ENCODE assay signal across 1 cellular context in the genomic region with DNA sequence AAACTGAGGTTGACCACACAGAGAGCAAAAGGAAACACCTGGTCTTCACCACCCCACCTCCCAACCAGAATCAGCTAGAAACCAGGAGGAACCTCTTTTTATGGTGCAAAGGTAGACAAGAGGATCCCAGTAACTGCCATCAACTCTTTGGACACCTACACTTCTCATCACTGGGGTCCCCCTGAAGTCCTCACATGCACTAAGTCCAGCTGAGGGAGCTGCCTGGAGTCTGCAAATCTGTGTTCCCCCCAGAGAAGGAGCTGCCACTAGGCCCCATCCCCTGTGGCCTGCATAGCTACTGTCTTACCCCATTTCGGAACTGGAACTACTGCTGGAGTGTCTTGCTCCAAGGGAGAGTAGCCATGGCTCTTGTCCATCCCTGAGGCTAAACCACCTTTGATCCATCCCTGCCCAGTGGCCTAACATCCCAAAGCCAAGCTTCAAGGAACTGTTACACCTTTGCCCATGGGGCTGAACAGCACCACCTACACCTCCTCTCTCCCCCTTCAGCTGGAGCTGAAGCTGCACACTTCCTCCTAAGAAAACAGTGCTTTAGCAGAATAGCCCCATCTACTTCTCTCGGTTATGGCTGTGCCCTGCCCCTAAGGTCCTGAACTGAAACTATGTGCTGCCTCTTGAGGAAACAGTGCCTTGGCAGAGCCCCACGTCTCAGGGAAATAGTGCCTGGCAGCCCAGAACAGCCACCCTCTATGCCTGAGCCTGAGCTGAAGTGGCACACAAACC.
TF ChIP-seq lines count a peak whose summit lies in the region.

No MANE protein-coding gene starts in this region.

TF ChIP-seq in GM12878, 131 proteins besides CTCF, POLR2A, EP300 and RAD21 (continued from another document):
- TF ChIP-seq, protein P1, sequence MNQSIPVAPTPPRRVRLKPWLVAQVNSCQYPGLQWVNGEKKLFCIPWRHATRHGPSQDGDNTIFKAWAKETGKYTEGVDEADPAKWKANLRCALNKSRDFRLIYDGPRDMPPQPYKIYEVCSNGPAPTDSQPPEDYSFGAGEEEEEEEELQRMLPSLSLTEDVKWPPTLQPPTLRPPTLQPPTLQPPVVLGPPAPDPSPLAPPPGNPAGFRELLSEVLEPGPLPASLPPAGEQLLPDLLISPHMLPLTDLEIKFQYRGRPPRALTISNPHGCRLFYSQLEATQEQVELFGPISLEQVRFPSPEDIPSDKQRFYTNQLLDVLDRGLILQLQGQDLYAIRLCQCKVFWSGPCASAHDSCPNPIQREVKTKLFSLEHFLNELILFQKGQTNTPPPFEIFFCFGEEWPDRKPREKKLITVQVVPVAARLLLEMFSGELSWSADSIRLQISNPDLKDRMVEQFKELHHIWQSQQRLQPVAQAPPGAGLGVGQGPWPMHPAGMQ (IDR thresholded peaks at IDR 0.05; ENCODE audit: borderline replicate concordance): no peak
- TF ChIP-seq FOXK2 (IDR thresholded peaks at IDR 0.05): no peak
- no peak for TF ChIP-seq LARP7 (IDR thresholded peaks at IDR 0.05)
- no peak for TF ChIP-seq POLR2AphosphoS2 (IDR thresholded peaks at IDR 0.05; ENCODE audit: low read depth, low read length)
- TF ChIP-seq TAF1 (IDR thresholded peaks at IDR 0.05; ENCODE audit: borderline replicate concordance, low read depth, low read length): peak; percentile 26; the same call in 1 of the 2 replicates
